Comparison of ENCODE assay signal across 9 cellular contexts in genomic region chr9:38622083-38622674, GRCh38. TPM values are rescaled to one million over a fixed set of nuclear protein-coding genes. Genes with fewer than 3 reads are reported as not detected.
DNase-seq lines count a peak whose midpoint lies in the region; ATAC-seq and TF ChIP-seq lines count a peak whose summit lies in the region.
"Had no signal": no experiment of that assay in that cellular context is flagged by ENCODE, and none has a peak within 500 bp of the region (broad histone marks: within the 10 kb centered on the region; RNA-seq: fewer than 3 reads in every experiment).

No MANE protein-coding gene starts in this region.

- H3K4me3 ChIP-seq in SJCRH30 = peak overlapping the region; percentile 74
- H3K4me3 ChIP-seq in endodermal cell (ENCODE audit: low read length) = peak overlapping the region; percentile 73
- peak overlapping the region; percentile 48 for H3K4me3 ChIP-seq in neuron (ENCODE audit: low read length)

- H3K27ac Mint-ChIP-seq in endodermal cell = no peak overlapping the region

- H3K9me3 ChIP-seq in SJCRH30 (replicated peaks) (no peaks in the 10 kb centered on the region; the same call in 1 of the 2 replicates), endodermal cell (ENCODE audit: control insufficient read depth, low read length) (peaks cover 17% of the 10 kb centered on the region), neuron (ENCODE audit: low read length) (peaks cover 3% of the 10 kb centered on the region)

- H2AFZ ChIP-seq in neuron (ENCODE audit: low read depth, low read length) = no peak overlapping the region

- H3K27me3 Mint-ChIP-seq in endodermal cell (ENCODE audit: insufficient read depth) = peaks cover 46% of the 10 kb centered on the region

- ATAC-seq in GM18861 (IDR thresholded peaks at IDR 0.05; ENCODE audit: unreplicated experiment) = no peak

- WGBS in endodermal cell (ENCODE audit: insufficient coverage in 1 of 2, insufficient read length in 1 of 2), 2 experiments = 2 to 7% methylated on average over 15 to 46 of the region's 46 CpGs

- DNase-seq in activated CD8-positive, alpha-beta memory T cell treated with anti-CD3 and anti-CD28 coated beads, Interleukin-2, amount 50 U/mL, for 48 hours = peak; percentile 57
- no peak for DNase-seq in activated CD8-positive, alpha-beta memory T cell treated with anti-CD3 and anti-CD28 coated beads, Interleukin-2, amount 50 U/mL, for 4 hours
- DNase-seq in SJCRH30 (peak; percentile 60), endodermal cell (no peak), RPMI8226 (no peak), T1000 (lab: John Stamatoyannopoulos, UW) (no peak)
- DNase-seq: DND-41 had no signal

- H3K4me3 Mint-ChIP-seq in endodermal cell = peak overlapping the region; percentile 75

- H3K27me3 ChIP-seq in SJCRH30 (no peaks in the 10 kb centered on the region), endodermal cell (ENCODE audit: control insufficient read depth, insufficient read depth, low read length, poor library complexity, severe bottlenecking) (peaks cover 21% of the 10 kb centered on the region), neuron (ENCODE audit: insufficient read depth, low read length) (peaks cover 16% of the 10 kb centered on the region)

- H3K9me3 Mint-ChIP-seq in endodermal cell = peaks cover 9% of the 10 kb centered on the region

- peaks cover 2% of the 10 kb centered on the region for H3K36me3 Mint-ChIP-seq in endodermal cell (ENCODE audit: low read depth)

- H3K36me3 ChIP-seq in SJCRH30 (peaks cover 9% of the 10 kb centered on the region; the same call in 1 of the 2 replicates), endodermal cell (ENCODE audit: control insufficient read depth, insufficient read depth, low read length) (no peaks in the 10 kb centered on the region), neuron (ENCODE audit: insufficient read depth, low read length) (no peaks in the 10 kb centered on the region)

- no peak for TF ChIP-seq CTCF in endodermal cell (conservative IDR thresholded peaks at IDR 0.05)

- peak overlapping the region; percentile 78 for H3K27ac ChIP-seq in SJCRH30
- no peak overlapping the region for H3K27ac ChIP-seq in endodermal cell (ENCODE audit: low read depth, low read length)

- H3K9ac ChIP-seq in endodermal cell (ENCODE audit: extremely low read depth, low read length, poor library complexity, severe bottlenecking) = no peak overlapping the region

- peaks cover 6% of the 10 kb centered on the region for H3K4me1 Mint-ChIP-seq in endodermal cell

- H3K4me1 ChIP-seq in SJCRH30 (no peaks in the 10 kb centered on the region), endodermal cell (ENCODE audit: control insufficient read depth, insufficient read depth, low read length) (no peaks in the 10 kb centered on the region), neuron (ENCODE audit: insufficient read depth, low read length) (peaks cover 5% of the 10 kb centered on the region)

RNA-seq across cellular contexts. Expression of gene ANKRD18A, which starts 1.8 kb away (rescaled TPM):
- total RNA-seq in SJCRH30 (2014; rRNA removed; shearing (Covaris generic)) = 9.8 and 10.5 TPM in 2 replicates
- 1 to 10 TPM; 5.3 to 8.0 TPM for total RNA-seq in endodermal cell
- 6.3 TPM for polyA plus RNA-seq in endodermal cell (2013, experiment 1 of 2)
- polyA plus RNA-seq in endodermal cell (2013, experiment 2 of 2) = 4.0 TPM

Comparison
In these comparisons a context has a peak if more than half of its experiments do, and no peak if none do; other contexts are left out.
1. DNase-seq: peak in activated CD8-positive, alpha-beta memory T cell treated with anti-CD3 and anti-CD28 coated beads, Interleukin-2, amount 50 U/mL, for 48 hours (single experiment) and SJCRH30 (2 of 2); none in activated CD8-positive, alpha-beta memory T cell treated with anti-CD3 and anti-CD28 coated beads, Interleukin-2, amount 50 U/mL, for 4 hours (single experiment), endodermal cell (single experiment), RPMI8226 (single experiment) and T1000 (single experiment).
2. Peak in every context shown above with its lines, with median percentiles within 50 percentile points of each other: H3K4me3 ChIP-seq.